In the genomic region with DNA sequence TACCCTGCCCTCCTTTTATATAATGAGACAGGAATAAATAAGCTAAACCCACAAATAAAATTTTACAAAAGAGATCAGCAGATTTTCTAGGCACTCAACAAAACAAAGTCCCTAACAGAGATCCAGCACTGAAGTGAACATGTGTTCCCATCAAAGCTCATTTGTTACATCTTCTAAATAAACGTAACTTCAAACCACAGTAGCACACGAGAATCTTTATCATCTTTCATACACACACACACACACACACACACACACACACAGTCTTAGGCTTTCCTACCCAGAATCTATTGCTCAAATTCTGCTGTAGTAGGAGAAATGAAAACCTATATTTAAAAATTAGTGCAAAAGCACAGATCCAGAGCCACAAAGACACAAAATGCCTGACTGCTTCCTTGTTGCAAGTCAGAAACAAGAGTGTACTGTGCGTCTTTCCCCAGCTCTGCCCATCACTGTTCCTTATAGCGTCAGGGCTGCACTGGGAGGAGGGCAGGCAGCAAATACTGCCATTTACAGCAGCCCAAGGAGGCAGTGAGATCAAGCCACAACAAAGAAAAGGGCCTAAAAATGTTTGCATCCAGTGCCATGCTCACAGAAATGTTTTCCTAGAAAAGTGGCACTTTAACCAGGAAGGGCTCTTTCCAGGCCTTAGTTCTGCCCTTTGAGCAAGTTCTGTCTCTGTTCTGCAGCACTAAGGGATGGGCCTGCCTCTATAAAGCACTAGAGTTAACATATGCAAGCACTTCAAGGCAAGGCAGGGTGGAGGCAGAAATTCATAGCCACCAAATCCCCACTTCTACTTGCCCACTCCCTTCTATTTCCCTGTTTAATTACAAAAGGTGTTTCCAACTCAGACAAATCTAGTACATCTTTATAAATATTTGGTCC, we compare ENCODE assay signal across 16 cellular contexts. TPM values are rescaled to one million over a fixed set of nuclear protein-coding genes. Genes with fewer than 3 reads are reported as not detected.
DNase-seq lines count a peak whose midpoint lies in the region; ATAC-seq and TF ChIP-seq lines count a peak whose summit lies in the region.
"Had no signal": no experiment of that assay in that cellular context is flagged by ENCODE, and none has a peak within 500 bp of the region (broad histone marks: within the 10 kb centered on the region; RNA-seq: fewer than 3 reads in every experiment).

No MANE protein-coding gene starts in this region.

- TF ChIP-seq CTCF in CD4-positive, alpha-beta T cell (IDR thresholded peaks at IDR 0.05), result no peak
- TF ChIP-seq CTCF in RWPE1 (conservative IDR thresholded peaks at IDR 0.05; ENCODE audit: low read depth), result no peak
- TF ChIP-seq CTCF in osteoblast (IDR thresholded peaks at IDR 0.05; ENCODE audit: extremely low read depth, low read depth, low read length), result no peak

- H3K36me3 Mint-ChIP-seq in CD4-positive, alpha-beta T cell (ENCODE audit: low read depth), result peaks cover 52% of the 10 kb centered on the region

- H2AFZ ChIP-seq in osteoblast (ENCODE audit: low read length), result no peak overlapping the region

- peak overlapping the region; percentile 3 for H3K27ac Mint-ChIP-seq in CD4-positive, alpha-beta T cell
- H3K27ac Mint-ChIP-seq: T-helper 1 cell treated with Interleukin-12 subunit alpha and Interleukin-12 subunit beta and Interleukin-4 antibody, amounts not matched to agents 30 μg/mL and 1 μg/mL, for 36 hours had no signal

- H3K4me3 Mint-ChIP-seq in CD4-positive, alpha-beta T cell, result no peak overlapping the region
- H3K4me3 Mint-ChIP-seq: B cell; T-helper 1 cell treated with Interleukin-12 subunit alpha and Interleukin-12 subunit beta and Interleukin-4 antibody, amounts not matched to agents 30 μg/mL and 1 μg/mL, for 36 hours had no signal

- H3K4me3 ChIP-seq in osteoblast (ENCODE audit: insufficient read depth, low read length), result no peak overlapping the region
- H3K4me3 ChIP-seq: Peyer's patch, prostate gland had no signal

- no peaks in the 10 kb centered on the region for H3K9me3 Mint-ChIP-seq in CD4-positive, alpha-beta T cell
- H3K9me3 Mint-ChIP-seq: T-helper 1 cell treated with Interleukin-12 subunit alpha and Interleukin-12 subunit beta and Interleukin-4 antibody, amounts not matched to agents 30 μg/mL and 1 μg/mL, for 36 hours had no signal

- no peaks in the 10 kb centered on the region for H3K27me3 ChIP-seq in CD4-positive, alpha-beta T cell (ENCODE audit: control insufficient read depth, insufficient read depth, low read length)
- no peaks in the 10 kb centered on the region for H3K27me3 ChIP-seq in osteoblast (ENCODE audit: insufficient read depth, low read length)
- H3K27me3 ChIP-seq: Peyer's patch had no signal

- no peaks in the 10 kb centered on the region for H3K27me3 Mint-ChIP-seq in CD4-positive, alpha-beta T cell
- H3K27me3 Mint-ChIP-seq: B cell had no signal

- no peak overlapping the region for H3K27ac ChIP-seq in CD4-positive, alpha-beta T cell (ENCODE audit: low read depth, low read length)
- peak overlapping the region; percentile 46 for H3K27ac ChIP-seq in RWPE1
- H3K27ac ChIP-seq in osteoblast (ENCODE audit: low read depth, low read length), result no peak overlapping the region
- H3K27ac ChIP-seq: Peyer's patch, prostate gland had no signal

- POLR2A ChIA-PET in CD4-positive, alpha-beta T cell (lab: Charles Lee), result interaction anchor here (0.6 kb wide), 1 partner anchor 56 kb away, joined by 3 read pairs; a partner anchor contains a TSS
- POLR2A ChIA-PET in RWPE1 (lab: Yijun Ruan, JAX; ENCODE audit: low non-redundant PET), result no interaction called here

- H3K4me2 ChIP-seq in osteoblast (ENCODE audit: insufficient read depth, low read length), result no peak overlapping the region

- H3K36me3 ChIP-seq in osteoblast (ENCODE audit: insufficient read depth, low read length), result peaks cover 45% of the 10 kb centered on the region
- H3K36me3 ChIP-seq: prostate gland had no signal

- no peak for DNase-seq in CD4-positive, alpha-beta T cell
- DNase-seq in RWPE1 (ENCODE audit: low spot score) (no peak), foreskin melanocyte (peak; percentile 86), osteoblast (ENCODE audit: insufficient read length, low spot score, missing footprints) (peak; percentile 21), NCI-H2029 (lab: John Stamatoyannopoulos, UW) (no peak), SHP77 treated with DMSO at 0.1 percent for 48 hours (lab: John Stamatoyannopoulos, UW) (no peak)
- no peak for DNase-seq in activated CD4-positive, CD25-positive, alpha-beta regulatory T cell treated with anti-CD3 and anti-CD28 coated beads, Interleukin-2, amount 50 U/mL, for 72 hours
- DNase-seq: activated CD4-positive, alpha-beta T cell treated with anti-CD3 and anti-CD28 coated beads for 4 hours; activated effector memory CD4-positive, alpha-beta T cell treated with Interleukin-2 at 50 U/mL for 16 hours; NCI-H146; NCI-H524 treated with DMSO at 0.1 percent for 48 hours had no signal

- ATAC-seq in CD4-positive, alpha-beta T cell (ENCODE audit: poor library complexity), result no peak
- ATAC-seq in GM18519 (IDR thresholded peaks at IDR 0.05; ENCODE audit: low FRiP score, unreplicated experiment), result no peak

- no peaks in the 10 kb centered on the region for H3K9me3 ChIP-seq in CD4-positive, alpha-beta T cell (ENCODE audit: control insufficient read depth, low read length)
- H3K9me3 ChIP-seq in osteoblast (ENCODE audit: low read depth, low read length), result no peaks in the 10 kb centered on the region
- H3K9me3 ChIP-seq: Peyer's patch, prostate gland had no signal

- peaks cover 41% of the 10 kb centered on the region for H4K20me1 ChIP-seq in osteoblast (ENCODE audit: insufficient read depth, low read length)

- peaks cover 54% of the 10 kb centered on the region for H3K4me1 Mint-ChIP-seq in CD4-positive, alpha-beta T cell (ENCODE audit: low read depth)

- H3K4me1 ChIP-seq in osteoblast (ENCODE audit: insufficient read depth, low read length), result peaks cover 11% of the 10 kb centered on the region

- intact Hi-C loops in CD4-positive, alpha-beta T cell (cut with DNase I, micrococcal nuclease), result no loop called here

- CTCF ChIA-PET in CD4-positive, alpha-beta T cell (lab: Charles Lee), result interaction anchor here (1.5 kb wide), 1 partner anchor 22 kb away, joined by 4 read pairs; a partner anchor contains a TSS
- CTCF ChIA-PET in RWPE1 (lab: Yijun Ruan, JAX), result no interaction called here

- peaks cover 97% of the 10 kb centered on the region for H3K79me2 ChIP-seq in osteoblast (ENCODE audit: insufficient read depth, low read length)

RNA-seq across cellular contexts. Expression of a gene that starts 6.0 kb away (rescaled TPM):
- 10 to 100 TPM; 33.3 to 36.0 TPM for total RNA-seq in CD4-positive, alpha-beta T cell
- total RNA-seq in osteoblast, result 46.9 and 48.5 TPM in 2 replicates

RNA-seq across cellular contexts. Expression of a gene that starts 19.3 kb away (rescaled TPM):
- under 1 TPM in 1 of 2 experiments, not detected in 1; 0.17 TPM for total RNA-seq in CD4-positive, alpha-beta T cell
- under 0.01 TPM in 1 of 2 replicates, not detected in the other for total RNA-seq in osteoblast
- total RNA-seq: prostate gland had no signal

RNA-seq across cellular contexts. Expression of a gene that starts 22.7 kb away (rescaled TPM):
- under 1 TPM; 0.85 to 0.87 TPM for total RNA-seq in CD4-positive, alpha-beta T cell
- 5.8 and 6.5 TPM in 2 replicates for total RNA-seq in osteoblast

RNA-seq across cellular contexts. Expression of a gene that starts 33.4 kb away (rescaled TPM):
- total RNA-seq in CD4-positive, alpha-beta T cell, result 100 to 1,000 TPM; 208 to 213 TPM
- 76.7 and 81.3 TPM in 2 replicates for total RNA-seq in osteoblast

RNA-seq across cellular contexts. Expression of a gene that starts 56.6 kb away (rescaled TPM):
- 10 to 100 TPM; 39.0 to 41.4 TPM for total RNA-seq in CD4-positive, alpha-beta T cell
- 17.4 and 21.0 TPM in 2 replicates for total RNA-seq in osteoblast

Comparison
In these comparisons a context has a peak if more than half of its experiments do, and no peak if none do; other contexts are left out.
1. DNase-seq: peak in foreskin melanocyte (single experiment) and osteoblast (single experiment); none in CD4-positive, alpha-beta T cell (0 of 10), RWPE1 (single experiment), NCI-H2029 (single experiment), SHP77 treated with DMSO at 0.1 percent for 48 hours (single experiment) and activated CD4-positive, CD25-positive, alpha-beta regulatory T cell treated with anti-CD3 and anti-CD28 coated beads, Interleukin-2, amount 50 U/mL, for 72 hours (single experiment).